8 cellular contexts compared by ENCODE assay signal in the genomic region with DNA sequence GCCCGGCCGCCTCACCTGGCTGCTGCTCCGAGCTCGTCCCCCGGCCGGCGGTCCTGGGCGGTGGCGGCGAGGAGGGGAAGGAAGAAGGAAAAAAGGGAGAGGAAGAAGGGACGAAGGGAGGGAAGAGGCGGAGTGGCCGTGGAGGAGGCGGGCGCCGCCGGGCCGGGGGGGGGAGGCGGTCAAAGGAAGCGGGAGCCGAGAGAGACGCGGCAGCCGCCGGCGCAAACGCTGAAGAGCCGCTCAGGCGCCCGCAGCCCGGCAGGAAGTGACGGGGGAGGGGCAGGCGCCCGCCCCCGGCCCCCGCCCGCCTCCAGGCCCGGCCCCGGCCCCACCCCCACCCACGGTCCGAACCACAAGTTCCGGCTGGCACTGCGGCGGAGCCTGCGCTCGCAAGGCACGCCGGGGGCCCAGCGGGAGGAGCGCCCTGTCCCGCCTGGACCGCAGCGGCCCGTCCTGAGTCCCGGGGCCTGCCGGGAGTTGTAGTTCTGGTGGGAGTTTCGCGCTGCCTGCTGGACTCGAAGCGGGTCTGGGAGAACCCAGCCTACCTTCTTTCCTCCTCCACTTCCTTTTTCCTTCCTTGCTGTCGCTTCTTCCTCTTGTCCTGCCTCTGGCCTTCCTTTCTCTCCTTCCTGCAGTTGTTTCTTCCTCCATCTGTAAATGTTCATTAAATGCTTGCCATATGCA. TPM values are rescaled to one million over a fixed set of nuclear protein-coding genes. Genes with fewer than 3 reads are reported as not detected.
A peak's percentile ranks its signal among the peaks of the same experiment; 100 is the strongest.
DNase-seq lines count a peak whose midpoint lies in the region; ATAC-seq and TF ChIP-seq lines count a peak whose summit lies in the region.

A gene with protein sequence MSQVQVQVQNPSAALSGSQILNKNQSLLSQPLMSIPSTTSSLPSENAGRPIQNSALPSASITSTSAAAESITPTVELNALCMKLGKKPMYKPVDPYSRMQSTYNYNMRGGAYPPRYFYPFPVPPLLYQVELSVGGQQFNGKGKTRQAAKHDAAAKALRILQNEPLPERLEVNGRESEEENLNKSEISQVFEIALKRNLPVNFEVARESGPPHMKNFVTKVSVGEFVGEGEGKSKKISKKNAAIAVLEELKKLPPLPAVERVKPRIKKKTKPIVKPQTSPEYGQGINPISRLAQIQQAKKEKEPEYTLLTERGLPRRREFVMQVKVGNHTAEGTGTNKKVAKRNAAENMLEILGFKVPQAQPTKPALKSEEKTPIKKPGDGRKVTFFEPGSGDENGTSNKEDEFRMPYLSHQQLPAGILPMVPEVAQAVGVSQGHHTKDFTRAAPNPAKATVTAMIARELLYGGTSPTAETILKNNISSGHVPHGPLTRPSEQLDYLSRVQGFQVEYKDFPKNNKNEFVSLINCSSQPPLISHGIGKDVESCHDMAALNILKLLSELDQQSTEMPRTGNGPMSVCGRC (minus strand): TSS at position 234 of the 684 bp plus-strand sequence. CDS start 22,133 bp downstream, outside the sequence.

- H3K4me3 Mint-ChIP-seq in H9 (peak within 1 kb of the TSS; percentile 89 to 97), nephron (peak within 1 kb of the TSS; percentile 86 to 93 (median 92))

- no peak within 1 kb of the TSS for H2BK120ac ChIP-seq in H9 (ENCODE audit: low read depth, low read length, poor library complexity, severe bottlenecking)

- H3K79me2 ChIP-seq in H9 (ENCODE audit: insufficient read depth, low read length) (peaks cover 33% of the 10 kb centered on the region), MM.1S (ENCODE audit: low read length) (peaks cover 46% of the 10 kb centered on the region)

- H3T11ph ChIP-seq in H9 (ENCODE audit: low read length) = no peak within 1 kb of the TSS

- H3K4me1 Mint-ChIP-seq in H9 (peaks cover 20 to 22% of the 10 kb centered on the region in 2 experiments), nephron (peaks cover 22% of the 10 kb centered on the region)

- no peaks in the 10 kb centered on the region for H3K27me3 ChIP-seq in H9 (ENCODE audit: insufficient read depth, low read length)
- no peaks in the 10 kb centered on the region for H3K27me3 ChIP-seq in MM.1S (replicated peaks; ENCODE audit: insufficient read depth, low read length)

- no peaks in the 10 kb centered on the region for H3K9me3 Mint-ChIP-seq in H9
- no peaks in the 10 kb centered on the region for H3K9me3 Mint-ChIP-seq in nephron

- no peaks in the 10 kb centered on the region for H4K20me1 ChIP-seq in H9 (ENCODE audit: control insufficient read depth, insufficient read depth, insufficient read length)
- peaks cover 3% of the 10 kb centered on the region; the same call in 1 of the 2 replicates for H4K20me1 ChIP-seq in MM.1S (ENCODE audit: insufficient read depth, low read length)

- H3K56ac ChIP-seq in H9 (ENCODE audit: insufficient read length, low read depth, low read length) = no peak within 1 kb of the TSS

- no peak within 1 kb of the TSS for H3K23ac ChIP-seq in H9 (ENCODE audit: insufficient read length, low read depth, low read length)

- H3K36me3 Mint-ChIP-seq in H9 (ENCODE audit: insufficient read depth in 1 of 3, low read depth in 3 of 3) (peaks cover 0 to 4% (median 0%) of the 10 kb centered on the region in 3 experiments; a peak in 3 of 7 replicates), nephron (ENCODE audit: low read depth) (peaks cover 6% of the 10 kb centered on the region)

- H3F3A ChIP-seq in MM.1S (ENCODE audit: insufficient read depth, low read length) = peaks cover 24% of the 10 kb centered on the region

- H3K9me2 ChIP-seq in MM.1S (replicated peaks; ENCODE audit: insufficient read depth, low read length) = no peaks in the 10 kb centered on the region

- H3K9me3 ChIP-seq in H9 (ENCODE audit: control insufficient read depth, low read depth, low read length) = no peaks in the 10 kb centered on the region
- H3K9me3 ChIP-seq in MM.1S (replicated peaks; ENCODE audit: insufficient read depth, low read length) = no peaks in the 10 kb centered on the region

- peaks cover 5% of the 10 kb centered on the region for H3K79me1 ChIP-seq in H9 (ENCODE audit: insufficient read depth, low read depth, low read length, poor library complexity, severe bottlenecking)

- no peak within 1 kb of the TSS for H4K91ac ChIP-seq in H9 (ENCODE audit: insufficient read length, low read depth, low read length)

- H3K14ac ChIP-seq in H9 (ENCODE audit: insufficient read depth, low read length) = 0 out of 2 replicates have a peak within 1 kb of the TSS, but pooled peaks have one; percentile 70

- H2AK5ac ChIP-seq in H9 (ENCODE audit: insufficient read length, low read length) = no peak within 1 kb of the TSS

- H3K23me2 ChIP-seq in H9 (ENCODE audit: insufficient read length, low read depth, low read length, poor library complexity, severe bottlenecking) = peaks cover 9% of the 10 kb centered on the region

- DNase-seq in ELR (ENCODE audit: low read depth) (peak; percentile 98), H9 (peak; percentile 98), MM.1S (peak; percentile 98), SHP77 treated with DMSO at 0.1 percent for 48 hours (lab: John Stamatoyannopoulos, UW) (peak; percentile 79), fibroblast of the aortic adventitia (ENCODE audit: low read depth) (peak; percentile 94)
- DNase-seq in activated effector memory CD4-positive, alpha-beta T cell treated with anti-CD3 and anti-CD28 coated beads, Interleukin-2, amount 50 U/mL, for 16 hours = peak; percentile 98
- peak; percentile 95 for DNase-seq in stimulated activated naive CD8-positive, alpha-beta T cell treated with anti-CD3 and anti-CD28 coated beads, Interleukin-15, Interleukin-2, amounts not matched to agents 100 U/mL and 50 U/mL, for 24 hours

- no peak within 1 kb of the TSS for H3K18ac ChIP-seq in H9 (ENCODE audit: insufficient read length, low read depth, low read length)

- H2BK15ac ChIP-seq in H9 (ENCODE audit: low read depth, low read length) = no peak within 1 kb of the TSS; the same call in 1 of the 2 replicates

- H4K5ac ChIP-seq in H9 (ENCODE audit: insufficient read length, low read depth, low read length) = no peak within 1 kb of the TSS

- H3K36me3 ChIP-seq in MM.1S (replicated peaks; ENCODE audit: insufficient read depth, low read length) = no peaks in the 10 kb centered on the region

- peak within 1 kb of the TSS; percentile 96 for H2AFZ ChIP-seq in H9 (ENCODE audit: low read length)
- H2AFZ ChIP-seq in MM.1S (ENCODE audit: low read length) = peak within 1 kb of the TSS; percentile 66

- H4K8ac ChIP-seq in H9 (replicated peaks; ENCODE audit: insufficient read length, low read depth, low read length) = no peak within 1 kb of the TSS

- H3K27ac ChIP-seq in H9 (ENCODE audit: insufficient read length, low read depth, low read length) (no peak within 1 kb of the TSS), MM.1S (ENCODE audit: low read length) (peak within 1 kb of the TSS; percentile 44; the same call in 1 of the 2 replicates)

- no peak within 1 kb of the TSS for H2BK5ac ChIP-seq in H9 (ENCODE audit: insufficient read length, low read length)

- H3K4me2 ChIP-seq in H9 (ENCODE audit: insufficient read depth, insufficient read length, low read length) (peak within 1 kb of the TSS; percentile 94), MM.1S (ENCODE audit: low read depth, low read length) (peak within 1 kb of the TSS; percentile 87)

- ATAC-seq in stimulated activated naive CD8-positive, alpha-beta T cell treated with anti-CD3 and anti-CD28 coated beads, Interleukin-15, Interleukin-2, amounts not matched to agents 100 U/mL and 50 U/mL, for 24 hours = peak; percentile 98

- TF ChIP-seq CTCF in H9 (conservative IDR thresholded peaks at IDR 0.05) = no peak
- TF ChIP-seq CTCF in MM.1S (IDR thresholded peaks at IDR 0.05; ENCODE audit: low read length) = no peak
- TF ChIP-seq CTCF in fibroblast of the aortic adventitia (IDR thresholded peaks at IDR 0.05; ENCODE audit: insufficient read depth, low read length) = no peak
- no peak for TF ChIP-seq CTCF in nephron (IDR thresholded peaks at IDR 0.05; ENCODE audit: unreplicated experiment in 3 of 3)

- H3K4ac ChIP-seq in H9 (ENCODE audit: low read depth, low read length) = no peak within 1 kb of the TSS

- H3K4me1 ChIP-seq in H9 (ENCODE audit: insufficient read depth, low read length) (no peaks in the 10 kb centered on the region), MM.1S (ENCODE audit: low read length) (peaks cover 10% of the 10 kb centered on the region)

- no peaks in the 10 kb centered on the region; the same call in 1 of the 2 replicates for H3K27me3 Mint-ChIP-seq in H9 (ENCODE audit: low read depth)
- peaks cover 3% of the 10 kb centered on the region for H3K27me3 Mint-ChIP-seq in nephron (ENCODE audit: low read depth)

- no CpG with 5 or more reads among the region's 61 CpGs for WGBS in H9 (ENCODE audit: extremely low coverage, insufficient read length, low lambda C conversion rate)

- peak within 1 kb of the TSS; percentile 90 for H3K4me3 ChIP-seq in MM.1S (ENCODE audit: low read length)
- H3K4me3 ChIP-seq in fibroblast of the aortic adventitia (ENCODE audit: low read depth, low read length) = peak within 1 kb of the TSS; percentile 82

- no peak within 1 kb of the TSS for H2BK12ac ChIP-seq in H9 (ENCODE audit: insufficient read length, low read depth, low read length)

- H3K27ac Mint-ChIP-seq in H9 = peak within 1 kb of the TSS; percentile 2 to 93 (median 92); a peak in 4 of 7 replicates
- H3K27ac Mint-ChIP-seq in nephron = peak within 1 kb of the TSS; percentile 77 to 95 (median 92)

- H2BK20ac ChIP-seq in H9 (ENCODE audit: low read depth, low read length, poor library complexity, severe bottlenecking) = no peak within 1 kb of the TSS

- H3K9ac ChIP-seq in H9 (ENCODE audit: extremely low read depth, insufficient read length, low read length) (peak within 1 kb of the TSS; percentile 71), MM.1S (ENCODE audit: low read length) (peak within 1 kb of the TSS; percentile 65)

RNA-seq across cellular contexts. Expression of the gene that starts here (rescaled TPM):
- total RNA-seq in H9 (2021) (106 TPM in 2 replicates), fibroblast of the aortic adventitia (ENCODE audit: low replicate concordance) (60.0 and 63.8 TPM in 2 replicates)
